In genomic region chr20:59014680-59015389, GRCh38 we compare ENCODE assay signal across 13 cellular contexts. TPM values are rescaled to one million over a fixed set of nuclear protein-coding genes. Genes with fewer than 3 reads are reported as not detected.
A peak's percentile ranks its signal among the peaks of the same experiment; 100 is the strongest.
DNase-seq lines count a peak whose midpoint lies in the region; ATAC-seq, FAIRE-seq and TF ChIP-seq lines count a peak whose summit lies in the region.
"Had no signal": no experiment of that assay in that cellular context is flagged by ENCODE, and none has a peak within 500 bp of the region (broad histone marks: within the 10 kb centered on the region; RNA-seq: fewer than 3 reads in every experiment).

No MANE protein-coding gene starts in this region.

- H3K27ac Mint-ChIP-seq in stimulated activated naive B cell treated with anti-CD40 and anti-IgM and Interleukin-4, amounts not matched to agents 10 μg/mL and 1 μg/mL and 100 μg/mL, for 72 hours, result peak overlapping the region; percentile 66
- H3K27ac Mint-ChIP-seq: WTC11 had no signal

- H3K9me3 Mint-ChIP-seq in stimulated activated naive B cell treated with anti-CD40 and anti-IgM and Interleukin-4, amounts not matched to agents 10 μg/mL and 1 μg/mL and 100 μg/mL, for 72 hours, result no peaks in the 10 kb centered on the region
- H3K9me3 Mint-ChIP-seq: WTC11 had no signal

- POLR2A ChIA-PET in H1 (lab: Charles Lee; ENCODE audit: partially characterized antibody), result interaction anchor here (1.0 kb wide), 2 partner anchors 17 to 33 kb away, joined by 3 to 5 read pairs; partner anchors contain the start of gene ATP5F1E

- peaks cover 0 to 58% (median 31%) of the 10 kb centered on the region in 12 donors for H3K4me1 ChIP-seq in heart left ventricle
- H3K4me1 ChIP-seq in H1 (replicated peaks in 1 of 4; ENCODE audit: control insufficient read depth in 3 of 4, insufficient read depth in 4 of 4, low read length in 3 of 4), result peaks cover 0 to 4% (median 0%) of the 10 kb centered on the region in 4 experiments; a peak in 1 of 7 replicates
- H3K4me1 ChIP-seq: prostate gland had no signal

- no peak for TF ChIP-seq RAD21 in H1 (IDR thresholded peaks at IDR 0.05 in 1 of 2, conservative IDR thresholded peaks at IDR 0.05 in 1 of 2; ENCODE audit: low read depth in 2 of 2, low read length in 2 of 2)

- H3K23ac ChIP-seq in H1 (ENCODE audit: insufficient read length), result no peak overlapping the region

- no peaks in the 10 kb centered on the region for H4K20me1 ChIP-seq in H1 (replicated peaks in 1 of 2; ENCODE audit: control insufficient read depth in 1 of 2, insufficient read depth in 2 of 2, low read length in 2 of 2)

- peak overlapping the region in 6 of 12 donors; percentile 4 to 72 (median 32) for H3K27ac ChIP-seq in heart left ventricle
- H3K27ac ChIP-seq in H1 (ENCODE audit: low read depth, low read length), result no peak overlapping the region
- H3K27ac ChIP-seq: prostate gland had no signal

- H3K9me3 ChIP-seq in heart left ventricle (no peaks in the 10 kb centered on the region), H1 (ENCODE audit: insufficient read depth in 2 of 2, low read depth in 1 of 2, low read length in 1 of 2) (no peaks in the 10 kb centered on the region)
- H3K9me3 ChIP-seq: mucosa of descending colon, prostate gland had no signal

- no peak overlapping the region for H3K4me3 ChIP-seq in heart left ventricle
- no peak overlapping the region for H3K4me3 ChIP-seq in H1 (ENCODE audit: extremely low read depth in 1 of 4, insufficient read depth in 2 of 4, low read depth in 3 of 4, low read length in 4 of 4)
- H3K4me3 ChIP-seq: mucosa of descending colon, prostate gland had no signal

- H3K56ac ChIP-seq in H1 (replicated peaks; ENCODE audit: insufficient read length, low read depth, low read length), result no peak overlapping the region

- H3K18ac ChIP-seq in H1 (ENCODE audit: extremely low read depth, low read length), result no peak overlapping the region

- H3K79me2 ChIP-seq in H1 (ENCODE audit: control insufficient read depth in 1 of 2, insufficient read depth in 2 of 2, low read length in 2 of 2), result no peaks in the 10 kb centered on the region

- no peak for TF ChIP-seq EP300 in H1 (IDR thresholded peaks at IDR 0.05; ENCODE audit: borderline replicate concordance in 1 of 2, low read depth in 2 of 2, low read length in 2 of 2)

- no peak overlapping the region for H4K5ac ChIP-seq in H1 (ENCODE audit: insufficient read length, low read depth, low read length)

- H2BK5ac ChIP-seq in H1 (ENCODE audit: low read depth, low read length), result no peak overlapping the region

- no peaks in the 10 kb centered on the region for H3K27me3 ChIP-seq in heart left ventricle
- no peaks in the 10 kb centered on the region; a peak in 3 of 7 replicates for H3K27me3 ChIP-seq in H1 (replicated peaks in 1 of 4; ENCODE audit: control insufficient read depth in 3 of 4, extremely low read depth in 1 of 4, insufficient read depth in 3 of 4, low read length in 3 of 4)

- H4K91ac ChIP-seq in H1 (replicated peaks; ENCODE audit: insufficient read length, low read length), result no peak overlapping the region

- no peak overlapping the region for H2BK20ac ChIP-seq in H1 (ENCODE audit: low read length)

- H3K36me3 Mint-ChIP-seq in stimulated activated naive B cell treated with anti-CD40 and anti-IgM and Interleukin-4, amounts not matched to agents 10 μg/mL and 1 μg/mL and 100 μg/mL, for 72 hours, result peaks cover 18 to 26% of the 10 kb centered on the region in 2 donors
- H3K36me3 Mint-ChIP-seq: WTC11 had no signal

- H3K36me3 ChIP-seq in heart left ventricle (peaks cover 0 to 2% (median 0%) of the 10 kb centered on the region in 9 donors), H1 (ENCODE audit: control insufficient read depth in 2 of 4, insufficient read depth in 4 of 4, low read length in 3 of 4) (no peaks in the 10 kb centered on the region)
- H3K36me3 ChIP-seq: prostate gland had no signal

- no peak overlapping the region for H3K4ac ChIP-seq in H1 (replicated peaks; ENCODE audit: insufficient read length, low read depth, low read length)

- TF ChIP-seq POLR2A in heart left ventricle (IDR thresholded peaks at IDR 0.05) (no peak), H1 (IDR thresholded peaks at IDR 0.05; ENCODE audit: control extremely low read depth in 1 of 2, low read depth in 2 of 2, low read length in 2 of 2) (no peak)

- H2BK120ac ChIP-seq in H1 (replicated peaks; ENCODE audit: low read depth, low read length), result no peak overlapping the region

- H3K4me3 Mint-ChIP-seq in stimulated activated naive B cell treated with anti-CD40 and anti-IgM and Interleukin-4, amounts not matched to agents 10 μg/mL and 1 μg/mL and 100 μg/mL, for 72 hours, result no peak overlapping the region
- H3K4me3 Mint-ChIP-seq: WTC11 had no signal

- H2BK12ac ChIP-seq in H1 (ENCODE audit: low read depth, low read length), result no peak overlapping the region

- peak in 3 of 4 donors; percentile 22 to 62 (median 61) for ATAC-seq in heart left ventricle
- ATAC-seq in stimulated activated naive B cell treated with anti-CD40 and anti-IgM and Interleukin-4, amounts not matched to agents 10 μg/mL and 1 μg/mL and 100 μg/mL, for 72 hours (replicated peaks), result no peak
- ATAC-seq: WTC11 had no signal

- H3K9ac ChIP-seq in H1 (replicated peaks in 1 of 4; ENCODE audit: extremely low read depth in 1 of 4, low read depth in 3 of 4, low read length in 3 of 4), result no peak overlapping the region

- peaks cover 49 to 74% of the 10 kb centered on the region in 2 donors for H3K4me1 Mint-ChIP-seq in stimulated activated naive B cell treated with anti-CD40 and anti-IgM and Interleukin-4, amounts not matched to agents 10 μg/mL and 1 μg/mL and 100 μg/mL, for 72 hours

- H3K4me2 ChIP-seq in H1 (ENCODE audit: insufficient read depth in 1 of 2, low read depth in 2 of 2, low read length in 2 of 2), result no peak overlapping the region

- H2BK15ac ChIP-seq in H1 (ENCODE audit: low read length), result no peak overlapping the region

- H4K8ac ChIP-seq in H1 (ENCODE audit: extremely low read depth, insufficient read depth, low read length), result peak overlapping the region; percentile 65; the same call in 1 of the 2 replicates

- H2AFZ ChIP-seq in H1 (ENCODE audit: low read length), result no peak overlapping the region

- no peaks in the 10 kb centered on the region for H3K27me3 Mint-ChIP-seq in stimulated activated naive B cell treated with anti-CD40 and anti-IgM and Interleukin-4, amounts not matched to agents 10 μg/mL and 1 μg/mL and 100 μg/mL, for 72 hours

- DNase-seq in heart left ventricle (peak in 1 of 5 donors; percentile 46), cardiac septum (ENCODE audit: low spot score) (no peak), H1 (ENCODE audit: low read depth in 1 of 2, low spot score in 2 of 2) (peak in 1 of 2 experiments; percentile 36), SKM-1 (lab: John Stamatoyannopoulos, UW; ENCODE audit: unreplicated experiment) (no peak), NK-92 (lab: John Stamatoyannopoulos, UW; ENCODE audit: unreplicated experiment) (no peak)
- no peak for DNase-seq in stimulated activated naive B cell treated with anti-CD40 and anti-IgM and Interleukin-4, amounts not matched to agents 10 μg/mL and 1 μg/mL and 100 μg/mL, for 72 hours
- DNase-seq: mucosa of descending colon, MV-4-11, NCI-H2107, SIG-M5 had no signal

- no peak for FAIRE-seq in H1 (lab: Jason Lieb, UNC)
- FAIRE-seq: frontal cortex had no signal

- H3K79me1 ChIP-seq in H1 (ENCODE audit: low read depth, low read length), result no peaks in the 10 kb centered on the region

- 63 to 72% (median 66%) methylated on average over 15 to 17 of the region's 17 CpGs for WGBS in heart left ventricle, 4 donors
- WGBS in H1 (ENCODE audit: extremely low coverage in 1 of 2, insufficient coverage in 1 of 2, insufficient read length in 1 of 2, insufficient replicate concordance in 2 of 2, low coverage in 1 of 2, low lambda C conversion rate in 2 of 2, missing lambda C conversion rate in 1 of 2), 2 experiments, result 89% methylated on average over 17 of the region's 17 CpGs; no CpG with 5 or more reads in 1 of the 2 experiments

- H2AK5ac ChIP-seq in H1 (ENCODE audit: low read depth, low read length), result no peak overlapping the region

- H3K14ac ChIP-seq in H1 (ENCODE audit: insufficient read length), result no peak overlapping the region

- intact Hi-C loops in heart left ventricle (cut with DNase I) (no loop called here), cardiac septum (cut with DNase I) (no loop called here)

- H3K23me2 ChIP-seq in H1 (ENCODE audit: low read depth, low read length), result no peaks in the 10 kb centered on the region

- TF ChIP-seq CTCF in heart left ventricle (IDR thresholded peaks at IDR 0.05), result no peak
- no peak for TF ChIP-seq CTCF in H1 (IDR thresholded peaks at IDR 0.05; ENCODE audit: control extremely low read depth in 1 of 3, insufficient read depth in 1 of 3, low read depth in 1 of 3, low read length in 3 of 3)

- CTCF ChIA-PET in H1 (lab: Charles Lee; ENCODE audit: partially characterized antibody), result interaction anchor here (0.6 to 1.5 kb wide), 5 partner anchors 17 to 483 kb away, joined by 3 to 4 read pairs (median 4); no protein-coding TSS in a partner anchor

RNA-seq across cellular contexts. Expression of gene TUBB1, which starts 4.4 kb away (rescaled TPM):
- under 1 TPM; 0.07 to 0.64 (median 0.25) TPM for total RNA-seq in heart left ventricle
- polyA plus RNA-seq in heart left ventricle, result under 1 TPM in 1 of 2 donors, not detected in 1; 0.17 TPM
- 0.54 TPM for total RNA-seq in cardiac septum
- total RNA-seq in H1 (2021; fragmentation: NEBNext Ultra II Directional; extraction: Animal tissue kit (Norgen Biotek cat#: 25700)), result not detected in 2 replicates
- polyA plus RNA-seq in H1 (2011; rRNA removed), result not detected in 2 replicates
- 0.04 TPM for polyA plus RNA-seq in H1 (2011; cell fraction: cytosol; rRNA removed)
- 0.04 TPM for polyA plus RNA-seq in H1 (2011; cell fraction: nucleus; rRNA removed)
- 0.12 to 0.29 TPM (median 0.20 TPM) in 4 replicates for polyA plus RNA-seq in H1 (2012, experiment 1 of 2)
- polyA plus RNA-seq in H1 (2012, experiment 2 of 2), result not detected
- not detected for polyA plus RNA-seq in H1 (2013, experiment 1 of 2)
- polyA plus RNA-seq in H1 (2013, experiment 2 of 2), result not detected
- polyA minus RNA-seq in H1 (2011; rRNA and poly(A)+ RNA removed), result not detected in 2 replicates
- polyA minus RNA-seq in H1 (2011; cell fraction: cytosol; rRNA and poly(A)+ RNA removed), result not detected
- not detected for polyA minus RNA-seq in H1 (2011; cell fraction: nucleus; rRNA and poly(A)+ RNA removed)
- total RNA-seq: mucosa of descending colon, prostate gland, WTC11 had no signal

RNA-seq across cellular contexts. Expression of gene CTSZ, which starts 7.8 kb away (rescaled TPM):
- total RNA-seq in heart left ventricle (100 to 1,000 TPM in 8 of 9 donors, 10 to 100 TPM in 1; 97.8 to 482 (median 138) TPM), cardiac septum (157 TPM)
- polyA plus RNA-seq in heart left ventricle (100 to 1,000 TPM in 1 of 2 donors, 10 to 100 TPM in 1; 92.2 to 122 TPM), H1 (2011; rRNA removed) (34.0 and 37.3 TPM in 2 replicates)
- total RNA-seq in H1 (2021; fragmentation: NEBNext Ultra II Directional; extraction: Animal tissue kit (Norgen Biotek cat#: 25700)), result 32.3 and 32.8 TPM in 2 replicates
- polyA plus RNA-seq in H1 (2011; cell fraction: cytosol; rRNA removed), result 40.6 TPM
- 20.6 TPM for polyA plus RNA-seq in H1 (2011; cell fraction: nucleus; rRNA removed)
- polyA plus RNA-seq in H1 (2012, experiment 1 of 2), result 28.5 to 44.8 TPM (median 40.1 TPM) in 4 replicates
- 14.9 TPM for polyA plus RNA-seq in H1 (2012, experiment 2 of 2)
- 22.7 TPM for polyA plus RNA-seq in H1 (2013, experiment 1 of 2)
- 28.3 TPM for polyA plus RNA-seq in H1 (2013, experiment 2 of 2)
- 18.3 and 24.6 TPM in 2 replicates for polyA minus RNA-seq in H1 (2011; rRNA and poly(A)+ RNA removed)
- 11.0 TPM for polyA minus RNA-seq in H1 (2011; cell fraction: cytosol; rRNA and poly(A)+ RNA removed)
- polyA minus RNA-seq in H1 (2011; cell fraction: nucleus; rRNA and poly(A)+ RNA removed), result 18.3 TPM

RNA-seq across cellular contexts. Expression of gene ATP5F1E, which starts 17.3 kb away (rescaled TPM):
- total RNA-seq in heart left ventricle, result 100 to 1,000 TPM in 7 of 9 donors, 10 to 100 TPM in 2; 38.5 to 153 (median 116) TPM
- 100 to 1,000 TPM in 1 of 2 donors, 10 to 100 TPM in 1; 66.4 to 130 TPM for polyA plus RNA-seq in heart left ventricle
- total RNA-seq in cardiac septum, result 123 TPM
- total RNA-seq in H1 (2021; fragmentation: NEBNext Ultra II Directional; extraction: Animal tissue kit (Norgen Biotek cat#: 25700)), result 45.5 and 47.8 TPM in 2 replicates
- polyA plus RNA-seq in H1 (2011; rRNA removed), result 12.1 and 15.7 TPM in 2 replicates
- 23.4 TPM for polyA plus RNA-seq in H1 (2011; cell fraction: cytosol; rRNA removed)
- polyA plus RNA-seq in H1 (2011; cell fraction: nucleus; rRNA removed), result 9.1 TPM
- 44.3 to 62.7 TPM (median 56.7 TPM) in 4 replicates for polyA plus RNA-seq in H1 (2012, experiment 1 of 2)
- polyA plus RNA-seq in H1 (2012, experiment 2 of 2), result 7.3 TPM
- polyA plus RNA-seq in H1 (2013, experiment 1 of 2), result 55.2 TPM
- 53.9 TPM for polyA plus RNA-seq in H1 (2013, experiment 2 of 2)
- polyA minus RNA-seq in H1 (2011; rRNA and poly(A)+ RNA removed), result 3.9 and 4.2 TPM in 2 replicates
- 12.0 TPM for polyA minus RNA-seq in H1 (2011; cell fraction: cytosol; rRNA and poly(A)+ RNA removed)
- 14.7 TPM for polyA minus RNA-seq in H1 (2011; cell fraction: nucleus; rRNA and poly(A)+ RNA removed)

RNA-seq across cellular contexts. Expression of gene PRELID3B, which starts 27.8 kb away (rescaled TPM):
- total RNA-seq in heart left ventricle, result 10 to 100 TPM; 34.6 to 51.0 (median 43.7) TPM
- polyA plus RNA-seq in heart left ventricle, result 10 to 100 TPM; 14.1 to 39.6 TPM
- total RNA-seq in cardiac septum, result 41.4 TPM
- total RNA-seq in H1 (2021; fragmentation: NEBNext Ultra II Directional; extraction: Animal tissue kit (Norgen Biotek cat#: 25700)), result 43.2 and 50.5 TPM in 2 replicates
- polyA plus RNA-seq in H1 (2011; rRNA removed), result 4.6 and 8.1 TPM in 2 replicates
- 11.6 TPM for polyA plus RNA-seq in H1 (2011; cell fraction: cytosol; rRNA removed)
- polyA plus RNA-seq in H1 (2011; cell fraction: nucleus; rRNA removed), result 30.8 TPM
- 12.4 to 17.0 TPM (median 14.1 TPM) in 4 replicates for polyA plus RNA-seq in H1 (2012, experiment 1 of 2)
- polyA plus RNA-seq in H1 (2012, experiment 2 of 2), result 1.3 TPM
- polyA plus RNA-seq in H1 (2013, experiment 1 of 2), result 15.5 TPM
- polyA plus RNA-seq in H1 (2013, experiment 2 of 2), result 14.8 TPM
- polyA minus RNA-seq in H1 (2011; rRNA and poly(A)+ RNA removed), result 28.0 and 28.8 TPM in 2 replicates
- polyA minus RNA-seq in H1 (2011; cell fraction: cytosol; rRNA and poly(A)+ RNA removed), result 21.1 TPM
- 16.9 TPM for polyA minus RNA-seq in H1 (2011; cell fraction: nucleus; rRNA and poly(A)+ RNA removed)

RNA-seq across cellular contexts. Expression of gene NELFCD, which starts 33.8 kb away (rescaled TPM):
- total RNA-seq in heart left ventricle, result 10 to 100 TPM; 21.7 to 43.8 (median 27.7) TPM
- polyA plus RNA-seq in heart left ventricle, result 10 to 100 TPM; 21.9 to 24.4 TPM
- total RNA-seq in cardiac septum, result 34.7 TPM
- total RNA-seq in H1 (2021; fragmentation: NEBNext Ultra II Directional; extraction: Animal tissue kit (Norgen Biotek cat#: 25700)), result 56.3 and 59.6 TPM in 2 replicates
- polyA plus RNA-seq in H1 (2011; rRNA removed), result 35.5 and 35.8 TPM in 2 replicates
- polyA plus RNA-seq in H1 (2011; cell fraction: cytosol; rRNA removed), result 60.1 TPM
- 127 TPM for polyA plus RNA-seq in H1 (2011; cell fraction: nucleus; rRNA removed)
- 49.6 to 60.5 TPM (median 53.9 TPM) in 4 replicates for polyA plus RNA-seq in H1 (2012, experiment 1 of 2)
- 33.3 TPM for polyA plus RNA-seq in H1 (2012, experiment 2 of 2)
- polyA plus RNA-seq in H1 (2013, experiment 1 of 2), result 38.1 TPM
- polyA plus RNA-seq in H1 (2013, experiment 2 of 2), result 35.7 TPM
- 71.8 and 76.0 TPM in 2 replicates for polyA minus RNA-seq in H1 (2011; rRNA and poly(A)+ RNA removed)
- 27.4 TPM for polyA minus RNA-seq in H1 (2011; cell fraction: cytosol; rRNA and poly(A)+ RNA removed)
- polyA minus RNA-seq in H1 (2011; cell fraction: nucleus; rRNA and poly(A)+ RNA removed), result 45.8 TPM

Comparison
In these comparisons a context has a peak if more than half of its experiments do, and no peak if none do; other contexts are left out.
1. ATAC-seq: peak in heart left ventricle (3 of 4); none in stimulated activated naive B cell treated with anti-CD40 and anti-IgM and Interleukin-4, amounts not matched to agents 10 μg/mL and 1 μg/mL and 100 μg/mL, for 72 hours (0 of 2).